ENCODE assay signal across 19 cellular contexts in the genomic region with DNA sequence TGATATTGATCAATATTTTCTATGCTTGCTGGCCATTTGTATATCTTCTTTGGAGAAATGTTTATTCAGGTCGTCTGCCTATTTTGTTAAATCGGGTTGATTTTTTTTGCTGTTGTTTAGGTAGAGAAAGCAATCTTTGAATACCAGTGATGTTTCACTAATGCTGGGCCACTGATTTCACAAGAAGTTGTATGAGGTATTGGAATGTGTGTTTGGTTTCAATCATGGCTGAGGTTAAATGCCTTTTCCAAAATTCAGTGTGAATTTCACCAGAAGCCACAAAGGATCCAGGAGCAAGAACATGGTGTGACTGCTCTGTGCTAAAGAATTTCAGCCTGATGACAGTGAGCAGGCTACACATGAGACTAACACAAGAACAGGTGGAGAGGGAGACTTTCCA. TPM values are rescaled to one million over a fixed set of nuclear protein-coding genes. Genes with fewer than 3 reads are reported as not detected.
"Had no signal": no experiment of that assay in that cellular context is flagged by ENCODE, and none has a peak within 500 bp of the region (broad histone marks: within the 10 kb centered on the region; RNA-seq: fewer than 3 reads in every experiment).

No MANE protein-coding gene starts in this region.

RNA-seq across cellular contexts. Expression of a gene that starts 32.1 kb away (rescaled TPM):
- total RNA-seq: kidney epithelial cell, left ventricle myocardium inferior, lung, mesothelial cell of epicardium, mononuclear cell, natural killer cell, occipital lobe, osteocyte, posterior vena cava, psoas muscle, sigmoid colon, skeletal muscle tissue, smooth muscle cell, temporal lobe, tibial nerve, upper lobe of left lung, urinary bladder, vagina had no signal
- polyA plus RNA-seq: immature natural killer cell, lung, psoas muscle, sigmoid colon, smooth muscle cell, urinary bladder had no signal
